1 cellular context compared by ENCODE assay signal in genomic region chr1:246582301-246583055, GRCh38.
TF ChIP-seq lines count a peak whose summit lies in the region.

No MANE protein-coding gene starts in this region.

TF ChIP-seq in K562, 482 proteins besides CTCF, POLR2A, EP300 and RAD21 (continued from another document):
- TF ChIP-seq ZNF592 (IDR thresholded peaks at IDR 0.05) (peak; percentile 57; the same call in 1 of the 2 replicates), MYNN (IDR thresholded peaks at IDR 0.05) (no peak), MYNN (CRISPR knock-in tag; IDR thresholded peaks at IDR 0.05) (no peak), ZNF165 (CRISPR knock-in tag; IDR thresholded peaks at IDR 0.05; ENCODE audit: borderline replicate concordance) (no peak), ZNF3 (CRISPR knock-in tag; IDR thresholded peaks at IDR 0.05) (no peak), ZNF431 (CRISPR knock-in tag; IDR thresholded peaks at IDR 0.05) (no peak), NR2C1 (IDR thresholded peaks at IDR 0.05) (no peak), NR2C1 (tag; IDR thresholded peaks at IDR 0.05) (no peak), CHAMP1 (IDR thresholded peaks at IDR 0.05) (no peak; the same call in 1 of the 2 replicates), TBL1XR1 (IDR thresholded peaks at IDR 0.05; ENCODE audit: low read length in 2 of 2) (no peak), CREM (IDR thresholded peaks at IDR 0.05; ENCODE audit: low read depth) (no peak; the same call in 1 of the 2 replicates), HCFC1 (IDR thresholded peaks at IDR 0.05; ENCODE audit: low read depth, low read length) (0 out of 2 replicates have a peak, but pooled peaks have one; percentile 22), PTTG1 (tag; IDR thresholded peaks at IDR 0.05; ENCODE audit: low read depth) (no peak), RHOXF2B (CRISPR knock-in tag; conservative IDR thresholded peaks at IDR 0.05) (no peak; the same call in 1 of the 2 replicates), ZNF311 (CRISPR knock-in tag; IDR thresholded peaks at IDR 0.05) (no peak), ZNF324 (CRISPR knock-in tag; IDR thresholded peaks at IDR 0.05) (no peak), SMAD2 (IDR thresholded peaks at IDR 0.05; ENCODE audit: low read depth, low read length) (no peak), TSHZ1 (CRISPR knock-in tag; IDR thresholded peaks at IDR 0.05) (0 out of 2 replicates have a peak, but pooled peaks have one; percentile 63), SUPT5H (IDR thresholded peaks at IDR 0.05) (no peak), TRIM25 (IDR thresholded peaks at IDR 0.05; ENCODE audit: borderline replicate concordance) (no peak), FOXP4 (CRISPR knock-in tag; IDR thresholded peaks at IDR 0.05; ENCODE audit: borderline replicate concordance) (no peak), TOE1 (IDR thresholded peaks at IDR 0.05; ENCODE audit: borderline replicate concordance) (0 out of 2 replicates have a peak, but pooled peaks have one; percentile 27), TOE1 (CRISPR knock-in tag; IDR thresholded peaks at IDR 0.05; ENCODE audit: borderline replicate concordance, low read depth) (no peak), ZHX1 (conservative IDR thresholded peaks at IDR 0.05; ENCODE audit: low read length) (no peak), ZNF24 (IDR thresholded peaks at IDR 0.05) (no peak), HEY1 (CRISPR knock-in tag; IDR thresholded peaks at IDR 0.05; ENCODE audit: borderline replicate concordance) (no peak), CHD2 (IDR thresholded peaks at IDR 0.05; ENCODE audit: low read depth, low read length) (no peak), ZKSCAN8 (CRISPR knock-in tag; IDR thresholded peaks at IDR 0.05) (no peak), ZNF184 (CRISPR knock-in tag; IDR thresholded peaks at IDR 0.05) (no peak), HOMEZ (CRISPR knock-in tag; IDR thresholded peaks at IDR 0.05) (no peak), BCLAF1 (IDR thresholded peaks at IDR 0.05; ENCODE audit: borderline replicate concordance in 1 of 2, control insufficient read depth in 1 of 2, low read depth in 2 of 2, low read length in 1 of 2) (no peak), MLLT1 (IDR thresholded peaks at IDR 0.05) (peak in 1 of 2 experiments; percentile 54; a peak in 1 of 4 replicates), SOX6 (IDR thresholded peaks at IDR 0.05) (0 out of 2 replicates have a peak, but pooled peaks have one; percentile 65), HDAC3 (IDR thresholded peaks at IDR 0.05; ENCODE audit: borderline replicate concordance, partially characterized antibody) (no peak)
